16 cellular contexts compared by ENCODE assay signal in the genomic region with DNA sequence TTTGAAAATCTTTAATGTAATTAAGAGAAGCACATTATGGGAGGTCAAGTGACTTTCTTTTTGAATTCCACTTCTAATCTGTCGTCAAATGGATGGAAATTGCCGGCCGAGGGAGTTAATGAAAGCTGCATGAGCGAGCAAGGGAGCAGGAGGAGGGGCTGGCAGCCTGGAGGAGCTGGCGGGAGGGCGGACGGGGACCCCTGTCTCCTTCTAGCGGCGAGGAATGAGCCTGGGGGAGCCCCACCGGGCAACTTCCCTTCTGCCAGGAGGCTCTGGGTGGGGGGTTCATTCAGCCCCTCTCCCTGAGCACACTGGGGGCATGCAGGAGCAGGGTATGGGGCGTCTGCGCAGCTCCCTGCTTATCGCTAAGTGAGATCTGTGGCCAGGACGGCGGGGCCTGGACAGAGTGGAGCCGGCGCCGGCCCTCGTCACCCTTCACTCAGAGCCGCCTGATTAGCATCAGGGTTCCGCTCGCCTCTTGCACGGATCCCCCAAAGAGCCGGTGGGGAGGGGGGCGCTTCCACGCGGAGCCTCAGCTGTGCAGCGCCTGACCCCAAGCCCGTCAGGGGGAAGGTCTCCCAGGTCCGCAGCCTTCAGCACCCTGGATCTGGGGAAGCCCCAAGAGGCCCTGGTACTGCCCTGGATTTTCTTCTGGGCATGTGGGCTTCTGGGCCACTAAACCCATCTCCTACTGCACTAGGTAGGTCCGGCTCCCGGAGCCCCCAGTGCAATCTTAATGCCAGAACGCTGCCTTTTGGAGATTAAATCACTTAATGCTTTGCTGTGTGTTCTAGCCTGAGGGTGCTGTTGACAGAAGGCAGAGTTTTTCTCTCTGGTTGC.
A peak's percentile ranks its signal among the peaks of the same experiment; 100 is the strongest.
DNase-seq lines count a peak whose midpoint lies in the region; ATAC-seq and TF ChIP-seq lines count a peak whose summit lies in the region.
"Had no signal": no experiment of that assay in that cellular context is flagged by ENCODE, and none has a peak within 500 bp of the region (broad histone marks: within the 10 kb centered on the region; RNA-seq: fewer than 3 reads in every experiment).

No MANE protein-coding gene starts in this region.

- no peak for TF ChIP-seq CTCF in WTC11 (IDR thresholded peaks at IDR 0.05)

- CTCF ChIA-PET in WTC11 (lab: Charles Lee) = interaction anchor here (0.6 to 1.2 kb wide), 4 partner anchors 61 to 204 kb away, joined by 3 to 6 read pairs (median 6); no protein-coding TSS in a partner anchor

- peak; percentile 90 for ATAC-seq in WTC11
- ATAC-seq in sciatic nerve = peak; percentile 79
- no peak for ATAC-seq in GM21423 (IDR thresholded peaks at IDR 0.05; ENCODE audit: unreplicated experiment)
- ATAC-seq in GM18909 (IDR thresholded peaks at IDR 0.05; ENCODE audit: poor library complexity, unreplicated experiment) = no peak
- no peak for ATAC-seq in HG03280 (IDR thresholded peaks at IDR 0.05; ENCODE audit: unreplicated experiment)
- ATAC-seq: gastroesophageal sphincter had no signal

- DNase-seq in EH (ENCODE audit: low read depth) (peak; percentile 47), WTC11 (ENCODE audit: low spot score) (peak; percentile 43), sciatic nerve (ENCODE audit: low spot score) (no peak), NOMO-1 (lab: John Stamatoyannopoulos, UW; ENCODE audit: unreplicated experiment in 2 of 2) (no peak)
- DNase-seq: activated CD4-positive, alpha-beta T cell treated with anti-CD3 and anti-CD28 coated beads for 48 hours; activated T-cell treated with anti-CD3 and anti-CD28 coated beads for 4 hours; kidney glomerular epithelial cell; MG63 had no signal

- H3K27me3 Mint-ChIP-seq in WTC11 (ENCODE audit: low read depth) = peaks cover 30% of the 10 kb centered on the region
- H3K27me3 Mint-ChIP-seq: central memory CD8-positive, alpha-beta T cell had no signal

- H3K27me3 ChIP-seq in iPS-15b (ENCODE audit: control insufficient read depth, insufficient read depth, low read length) = peaks cover 14% of the 10 kb centered on the region
- H3K27me3 ChIP-seq: gastroesophageal sphincter, MG63 had no signal

- peak overlapping the region; percentile 42 for H3K4me3 Mint-ChIP-seq in WTC11
- H3K4me3 Mint-ChIP-seq: activated naive CD4-positive, alpha-beta T cell treated with anti-CD3 and anti-CD28 coated beads, Interleukin-2, amount 50 U/mL, for 24 hours; central memory CD8-positive, alpha-beta T cell had no signal

- no peaks in the 10 kb centered on the region for H3K36me3 Mint-ChIP-seq in WTC11
- H3K36me3 Mint-ChIP-seq: activated naive CD4-positive, alpha-beta T cell treated with anti-CD3 and anti-CD28 coated beads, Interleukin-2, amount 50 U/mL, for 24 hours had no signal

- H3K36me3 ChIP-seq in iPS-15b (ENCODE audit: control insufficient read depth, insufficient read depth, low read length) = no peaks in the 10 kb centered on the region
- H3K36me3 ChIP-seq: gastroesophageal sphincter, MG63, thoracic aorta had no signal

- peak overlapping the region; percentile 38 for H3K4me3 ChIP-seq in iPS-15b (ENCODE audit: low read depth, low read length)
- H3K4me3 ChIP-seq: gastroesophageal sphincter, MG63, thoracic aorta had no signal

- H3K9ac ChIP-seq in iPS-15b (ENCODE audit: low read depth, low read length) = no peak overlapping the region

- H3K4me1 ChIP-seq in iPS-15b (ENCODE audit: control insufficient read depth, insufficient read depth, low read length) = no peaks in the 10 kb centered on the region

- no peaks in the 10 kb centered on the region for H3K9me3 ChIP-seq in iPS-15b (ENCODE audit: control insufficient read depth, insufficient read depth, low read length)
- H3K9me3 ChIP-seq: gastroesophageal sphincter, MG63, thoracic aorta had no signal

- H3K9me3 Mint-ChIP-seq in WTC11 = no peaks in the 10 kb centered on the region
- H3K9me3 Mint-ChIP-seq: activated naive CD4-positive, alpha-beta T cell treated with anti-CD3 and anti-CD28 coated beads, Interleukin-2, amount 50 U/mL, for 24 hours had no signal

- POLR2A ChIA-PET in WTC11 (lab: Charles Lee) = no interaction called here

- intact Hi-C loops in sciatic nerve (cut with DNase I) = no loop called here

- peaks cover 37% of the 10 kb centered on the region for H3K4me1 Mint-ChIP-seq in WTC11
- H3K4me1 Mint-ChIP-seq: activated naive CD4-positive, alpha-beta T cell treated with anti-CD3 and anti-CD28 coated beads, Interleukin-2, amount 50 U/mL, for 24 hours; central memory CD8-positive, alpha-beta T cell had no signal

- H3K27ac Mint-ChIP-seq in WTC11 = no peak overlapping the region
- H3K27ac Mint-ChIP-seq: activated naive CD4-positive, alpha-beta T cell treated with anti-CD3 and anti-CD28 coated beads, Interleukin-2, amount 50 U/mL, for 24 hours had no signal

TF ChIP-seq in WTC11, 78 proteins besides CTCF, POLR2A, EP300 and RAD21:
- TF ChIP-seq FOXJ3 (CRISPR knock-in tag; IDR thresholded peaks at IDR 0.05; ENCODE audit: borderline replicate concordance) = no peak
- TF ChIP-seq TEAD4 (CRISPR knock-in tag; IDR thresholded peaks at IDR 0.05) = no peak
- TF ChIP-seq CREM (CRISPR knock-in tag; IDR thresholded peaks at IDR 0.05) = no peak
- TF ChIP-seq, protein P1, sequence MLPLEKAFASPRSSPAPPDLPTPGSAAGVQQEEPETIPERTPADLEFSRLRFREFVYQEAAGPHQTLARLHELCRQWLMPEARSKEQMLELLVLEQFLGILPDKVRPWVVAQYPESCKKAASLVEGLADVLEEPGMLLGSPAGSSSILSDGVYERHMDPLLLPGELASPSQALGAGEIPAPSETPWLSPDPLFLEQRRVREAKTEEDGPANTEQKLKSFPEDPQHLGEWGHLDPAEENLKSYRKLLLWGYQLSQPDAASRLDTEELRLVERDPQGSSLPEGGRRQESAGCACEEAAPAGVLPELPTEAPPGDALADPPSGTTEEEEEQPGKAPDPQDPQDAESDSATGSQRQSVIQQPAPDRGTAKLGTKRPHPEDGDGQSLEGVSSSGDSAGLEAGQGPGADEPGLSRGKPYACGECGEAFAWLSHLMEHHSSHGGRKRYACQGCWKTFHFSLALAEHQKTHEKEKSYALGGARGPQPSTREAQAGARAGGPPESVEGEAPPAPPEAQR (CRISPR knock-in tag; IDR thresholded peaks at IDR 0.05) = no peak

Comparison
In these comparisons a context has a peak if more than half of its experiments do, and no peak if none do; other contexts are left out.
1. DNase-seq: peak in EH (single experiment) and WTC11 (single experiment); none in sciatic nerve (single experiment) and NOMO-1 (0 of 2).
2. ATAC-seq: peak in WTC11 (single experiment) and sciatic nerve (single experiment); none in GM21423 (single experiment), GM18909 (single experiment) and HG03280 (single experiment).